In the genomic region with DNA sequence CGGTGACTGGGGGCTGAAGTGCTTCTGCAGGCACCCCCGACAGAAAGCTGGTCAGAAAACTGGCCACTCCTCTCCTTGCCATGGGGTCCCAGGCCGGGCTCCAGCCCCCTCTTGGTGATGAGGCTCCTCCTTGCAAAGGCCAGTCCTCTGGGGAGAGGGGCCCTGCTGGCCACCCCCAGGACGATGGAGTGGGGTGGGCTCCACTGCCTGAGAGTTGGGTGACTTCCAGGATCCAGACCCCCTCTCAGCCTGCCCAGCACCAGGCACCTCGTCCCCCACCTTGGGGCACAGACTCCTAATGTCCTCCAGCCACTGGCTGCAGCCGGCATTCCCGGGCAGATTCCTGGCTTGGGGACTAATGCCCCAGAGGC, we compare ENCODE assay signal across 8 cellular contexts. TPM values are rescaled to one million over a fixed set of nuclear protein-coding genes. Genes with fewer than 3 reads are reported as not detected.
DNase-seq lines count a peak whose midpoint lies in the region; ATAC-seq and TF ChIP-seq lines count a peak whose summit lies in the region.

No MANE protein-coding gene starts in this region.

- H2BK5ac ChIP-seq in neuronal stem cell (ENCODE audit: low read length) = peak overlapping the region; percentile 94

- H2AFZ ChIP-seq in PC-3 (ENCODE audit: low read length) (peak overlapping the region; percentile 69), neuronal stem cell (ENCODE audit: low read length) (peak overlapping the region; percentile 99)

- no peaks in the 10 kb centered on the region for H3K9me2 ChIP-seq in PC-3 (replicated peaks; ENCODE audit: low read length)

- no peaks in the 10 kb centered on the region for H3K27me3 Mint-ChIP-seq in CD4-positive, alpha-beta T cell

- H3K4me1 ChIP-seq in PC-3 (ENCODE audit: insufficient read depth, low read length) (peaks cover 36% of the 10 kb centered on the region), neuronal stem cell (ENCODE audit: control insufficient read depth in 2 of 2, insufficient read depth in 1 of 2, low read depth in 1 of 2, low read length in 2 of 2) (peaks cover 28 to 31% of the 10 kb centered on the region in 2 donors)

- no peak overlapping the region for H2BK120ac ChIP-seq in neuronal stem cell (ENCODE audit: low read depth, low read length)

- peaks cover 25% of the 10 kb centered on the region for H3K4me1 Mint-ChIP-seq in CD4-positive, alpha-beta T cell (ENCODE audit: low read depth)

- H3K4ac ChIP-seq in neuronal stem cell (ENCODE audit: low read length) = peak overlapping the region; percentile 0

- no peaks in the 10 kb centered on the region for H3K27me3 ChIP-seq in CD4-positive, alpha-beta T cell (ENCODE audit: control insufficient read depth, insufficient read depth, low read length)
- H3K27me3 ChIP-seq in PC-3 (ENCODE audit: low read length) = no peaks in the 10 kb centered on the region
- H3K27me3 ChIP-seq in neuronal stem cell (ENCODE audit: control insufficient read depth in 3 of 3, insufficient read depth in 3 of 3, low read depth in 1 of 3, low read length in 3 of 3) = no peaks in the 10 kb centered on the region

- peaks cover 11% of the 10 kb centered on the region; the same call in 1 of the 2 replicates for H4K20me1 ChIP-seq in PC-3 (ENCODE audit: low read length)

- H3K9me3 ChIP-seq in CD4-positive, alpha-beta T cell (ENCODE audit: control insufficient read depth, low read length) = no peaks in the 10 kb centered on the region
- H3K9me3 ChIP-seq in PC-3 (ENCODE audit: low read length) (no peaks in the 10 kb centered on the region), neuronal stem cell (replicated peaks in 1 of 2; ENCODE audit: control insufficient read depth in 2 of 2, insufficient read depth in 1 of 2, low read depth in 1 of 2, low read length in 2 of 2) (no peaks in the 10 kb centered on the region)

- H3K14ac ChIP-seq in neuronal stem cell (ENCODE audit: low read length) = peak overlapping the region; percentile 42

- H3K79me2 ChIP-seq in PC-3 (ENCODE audit: low read length) = peaks cover 28% of the 10 kb centered on the region

- peak overlapping the region; percentile 77 for H2AK5ac ChIP-seq in neuronal stem cell (ENCODE audit: low read depth, low read length)

- no peaks in the 10 kb centered on the region for H3F3A ChIP-seq in PC-3 (ENCODE audit: low read length, unreplicated experiment)

- no peak for TF ChIP-seq CTCF in CD4-positive, alpha-beta T cell (IDR thresholded peaks at IDR 0.05)
- TF ChIP-seq CTCF in PC-3 (conservative IDR thresholded peaks at IDR 0.05; ENCODE audit: low read depth, low read length) = no peak
- TF ChIP-seq CTCF in epithelial cell of esophagus (IDR thresholded peaks at IDR 0.05; ENCODE audit: insufficient read depth, low read depth, low read length, missing control alignments) = no peak

- peak overlapping the region; percentile 47 for H2BK12ac ChIP-seq in neuronal stem cell (ENCODE audit: low read length)

- peak overlapping the region; percentile 85 for H3K9ac ChIP-seq in PC-3 (ENCODE audit: low read length)
- H3K9ac ChIP-seq in neuronal stem cell (ENCODE audit: low read depth, low read length, poor library complexity) = no peak overlapping the region

- H3K23ac ChIP-seq in neuronal stem cell (ENCODE audit: low read depth, low read length, poor library complexity) = peak overlapping the region; percentile 81

- peak overlapping the region; percentile 69 for H3K4me3 Mint-ChIP-seq in CD4-positive, alpha-beta T cell

- H2BK15ac ChIP-seq in neuronal stem cell (ENCODE audit: low read length) = peak overlapping the region; percentile 52

- POLR2A ChIA-PET in CD4-positive, alpha-beta T cell (lab: Charles Lee) = interaction anchor here (6.3 kb wide), 1 partner anchor 41 kb away, joined by 45 read pairs; the partner anchor contains the start of genes PRDX5 and TRMT112
- POLR2A ChIA-PET in PC-3 (lab: Charles Lee; ENCODE audit: unreplicated experiment) = interaction anchor here (0.5 kb wide), 1 partner anchor 87 kb away, joined by 10 read pairs; no protein-coding TSS in a partner anchor

- H3K36me3 ChIP-seq in PC-3 (ENCODE audit: low read depth, low read length) = peaks cover 19% of the 10 kb centered on the region
- peaks cover 7 to 32% of the 10 kb centered on the region in 2 donors for H3K36me3 ChIP-seq in neuronal stem cell (replicated peaks in 1 of 2; ENCODE audit: control insufficient read depth in 2 of 2, insufficient read depth in 2 of 2, low read length in 2 of 2)

- TSS peak; percentile 87 for BruUV-seq in PC-3 (replicated peaks; lab: Mats Ljungman, UMichigan)

- CTCF ChIA-PET in CD4-positive, alpha-beta T cell (lab: Charles Lee) = no interaction called here
- CTCF ChIA-PET in PC-3 (lab: Charles Lee) = interaction anchor here (1.6 to 4.5 kb wide), 2 partner anchors 41 to 91 kb away, joined by 5 to 106 read pairs; partner anchors contain the start of genes PRDX5 and TRMT112

- H3K27ac Mint-ChIP-seq in CD4-positive, alpha-beta T cell = no peak overlapping the region

- no peak for DNase-seq in CD4-positive, alpha-beta T cell
- no peak for DNase-seq in PC-3
- DNase-seq in epithelial cell of esophagus (ENCODE audit: low read depth) = no peak
- no peak for DNase-seq in neuronal stem cell (ENCODE audit: low spot score)
- DNase-seq in kidney tubule cell (ENCODE audit: low spot score) = no peak
- DNase-seq in DMS53 (lab: John Stamatoyannopoulos, UW) = no peak

- peak overlapping the region; percentile 92 for H3K18ac ChIP-seq in neuronal stem cell (ENCODE audit: low read length)

- intact Hi-C loops in CD4-positive, alpha-beta T cell (cut with DNase I, micrococcal nuclease) = loop anchor here in 1 of 2 experiments (5.0 kb wide), 1 partner anchor 41 kb away; the partner anchor contains the start of genes PRDX5 and TRMT112
- intact Hi-C loops in PC-3 (cut with micrococcal nuclease) = loop anchor here (5.0 kb wide), 2 partner anchors 89 to 294 kb away; no protein-coding TSS in a partner anchor

- H3K4me2 ChIP-seq in PC-3 (ENCODE audit: low read length) (peak overlapping the region; percentile 96), neuronal stem cell (ENCODE audit: insufficient read depth, low read length, poor library complexity, severe bottlenecking) (peak overlapping the region; percentile 93)

- ATAC-seq in CD4-positive, alpha-beta T cell (ENCODE audit: poor library complexity) = no peak
- peak; percentile 6 for ATAC-seq in PC-3
- no peak for ATAC-seq in GM21737 (IDR thresholded peaks at IDR 0.05; ENCODE audit: unreplicated experiment)
- no peak for ATAC-seq in GM21786 (IDR thresholded peaks at IDR 0.05; ENCODE audit: unreplicated experiment)

- peak overlapping the region; percentile 92 for H3K4me3 ChIP-seq in PC-3 (ENCODE audit: low read length)
- H3K4me3 ChIP-seq in epithelial cell of esophagus (ENCODE audit: low read length) = peak overlapping the region; percentile 53
- H3K4me3 ChIP-seq in neuronal stem cell (ENCODE audit: low read length in 2 of 2) = peak overlapping the region; percentile 90 to 96

- H3K9me3 Mint-ChIP-seq in CD4-positive, alpha-beta T cell = no peaks in the 10 kb centered on the region

- peaks cover 36% of the 10 kb centered on the region for H3K36me3 Mint-ChIP-seq in CD4-positive, alpha-beta T cell (ENCODE audit: low read depth)

- peaks cover 8% of the 10 kb centered on the region for H3K79me1 ChIP-seq in neuronal stem cell (ENCODE audit: low read depth, low read length)

- no peak overlapping the region for H3K27ac ChIP-seq in CD4-positive, alpha-beta T cell (ENCODE audit: low read depth, low read length)
- H3K27ac ChIP-seq in PC-3 (ENCODE audit: low read length) = peak overlapping the region; percentile 40
- no peak overlapping the region for H3K27ac ChIP-seq in neuronal stem cell (replicated peaks; ENCODE audit: low read length)

- WGBS in neuronal stem cell (ENCODE audit: extremely low coverage in 2 of 2, insufficient read length in 2 of 2, insufficient replicate concordance in 1 of 2), 2 donors = no CpG with 5 or more reads among the region's 7 CpGs

- no peak overlapping the region for H4K91ac ChIP-seq in neuronal stem cell (ENCODE audit: low read depth, low read length, poor library complexity)

- H4K8ac ChIP-seq in neuronal stem cell (ENCODE audit: low read depth, low read length) = peak overlapping the region; percentile 72

RNA-seq across cellular contexts. Expression of gene RPS6KA4, which starts 0.4 kb away (rescaled TPM):
- total RNA-seq in CD4-positive, alpha-beta T cell = 1 to 10 TPM; 7.3 to 9.2 TPM
- 148 and 189 TPM in 2 replicates for total RNA-seq in PC-3 (2014; rRNA removed)
- 5.7 TPM for polyA plus RNA-seq in neuronal stem cell (2013, experiment 1 of 2)
- polyA plus RNA-seq in neuronal stem cell (2013, experiment 2 of 2) = 5.0 TPM

RNA-seq across cellular contexts. Expression of gene CCDC88B, which starts 18.5 kb away (rescaled TPM):
- total RNA-seq in CD4-positive, alpha-beta T cell = 100 to 1,000 TPM; 107 to 112 TPM
- 19.6 and 21.0 TPM in 2 replicates for total RNA-seq in PC-3 (2014; rRNA removed)
- 4.0 TPM for polyA plus RNA-seq in neuronal stem cell (2013, experiment 1 of 2)
- polyA plus RNA-seq in neuronal stem cell (2013, experiment 2 of 2) = 4.5 TPM

RNA-seq across cellular contexts. Expression of gene PRDX5, which starts 40.6 kb away (rescaled TPM):
- total RNA-seq in CD4-positive, alpha-beta T cell = 10 to 100 TPM; 31.7 to 33.1 TPM
- 467 and 585 TPM in 2 replicates for total RNA-seq in PC-3 (2014; rRNA removed)
- 142 TPM for polyA plus RNA-seq in neuronal stem cell (2013, experiment 1 of 2)
- 136 TPM for polyA plus RNA-seq in neuronal stem cell (2013, experiment 2 of 2)

RNA-seq across cellular contexts. Expression of gene TRMT112, which starts 41.2 kb away (rescaled TPM):
- total RNA-seq in CD4-positive, alpha-beta T cell = 10 to 100 TPM; 70.5 to 71.4 TPM
- 812 and 815 TPM in 2 replicates for total RNA-seq in PC-3 (2014; rRNA removed)
- polyA plus RNA-seq in neuronal stem cell (2013, experiment 1 of 2) = 529 TPM
- polyA plus RNA-seq in neuronal stem cell (2013, experiment 2 of 2) = 505 TPM

RNA-seq across cellular contexts. Expression of gene ESRRA, which starts 53.2 kb away (rescaled TPM):
- total RNA-seq in CD4-positive, alpha-beta T cell = 10 to 100 TPM; 10.9 to 12.0 TPM
- 111 and 114 TPM in 2 replicates for total RNA-seq in PC-3 (2014; rRNA removed)
- polyA plus RNA-seq in neuronal stem cell (2013, experiment 1 of 2) = 5.3 TPM
- polyA plus RNA-seq in neuronal stem cell (2013, experiment 2 of 2) = 5.6 TPM

Comparison
In these comparisons a context has a peak if more than half of its experiments do, and no peak if none do; other contexts are left out.
1. RNA of gene RPS6KA4, which starts 0.4 kb away (total RNA-seq): 148 to 189 TPM in PC-3; 7.3 to 9.2 TPM in CD4-positive, alpha-beta T cell; every median in the first group is over 10 times any median in the second.
2. RNA of gene PRDX5, which starts 40.6 kb away (total RNA-seq): 467 to 585 TPM in PC-3; 31.7 to 33.1 TPM in CD4-positive, alpha-beta T cell; every median in the first group is over 10 times any median in the second.
3. Peak in every context shown above with its lines, with median percentiles within 50 percentile points of each other: H3K4me3 ChIP-seq.